Comparison of ENCODE assay signal across 25 cellular contexts in genomic region chr3:101603184-101603583, GRCh38. TPM values are rescaled to one million over a fixed set of nuclear protein-coding genes. Genes with fewer than 3 reads are reported as not detected.
DNase-seq lines count a peak whose midpoint lies in the region; ATAC-seq and TF ChIP-seq lines count a peak whose summit lies in the region.
"Had no signal": no experiment of that assay in that cellular context is flagged by ENCODE, and none has a peak within 500 bp of the region (broad histone marks: within the 10 kb centered on the region; RNA-seq: fewer than 3 reads in every experiment).

No MANE protein-coding gene starts in this region.

- no peaks in the 10 kb centered on the region for H3K27me3 Mint-ChIP-seq in activated CD4-positive, alpha-beta T cell treated with anti-CD3 and anti-CD28 coated beads, Interleukin-2, amount 10 ng/mL, durations not matched to agents 24 days and 14 days
- H3K27me3 Mint-ChIP-seq in neural crest cell (ENCODE audit: low read depth) = no peaks in the 10 kb centered on the region
- H3K27me3 Mint-ChIP-seq in stimulated activated naive B cell treated with anti-CD40 and anti-IgM and Interleukin-4, amounts not matched to agents 10 μg/mL and 1 μg/mL and 100 μg/mL, for 72 hours = no peaks in the 10 kb centered on the region
- H3K27me3 Mint-ChIP-seq: B cell; CD4-positive, alpha-beta T cell had no signal

- no peak for TF ChIP-seq CTCF in neural crest cell (conservative IDR thresholded peaks at IDR 0.05)

- H3K4me3 Mint-ChIP-seq in activated CD4-positive, alpha-beta T cell treated with anti-CD3 and anti-CD28 coated beads, Interleukin-2, amount 10 ng/mL, durations not matched to agents 24 days and 14 days = no peak overlapping the region
- H3K4me3 Mint-ChIP-seq in neural crest cell = no peak overlapping the region
- no peak overlapping the region for H3K4me3 Mint-ChIP-seq in stimulated activated effector memory CD8-positive, alpha-beta T cell treated with anti-CD3 and anti-CD28 coated beads, Interleukin-12 subunit alpha, Interleukin-12 subunit beta, amount 100 ng/mL, for 72 hours
- H3K4me3 Mint-ChIP-seq in stimulated activated naive B cell treated with anti-CD40 and anti-IgM and Interleukin-4, amounts not matched to agents 10 μg/mL and 1 μg/mL and 100 μg/mL, for 72 hours = no peak overlapping the region
- H3K4me3 Mint-ChIP-seq: B cell; CD4-positive, alpha-beta T cell; CD8-positive, alpha-beta T cell had no signal

- H3K4me1 Mint-ChIP-seq in activated CD4-positive, alpha-beta T cell treated with anti-CD3 and anti-CD28 coated beads, Interleukin-2, amount 10 ng/mL, durations not matched to agents 24 days and 14 days = peaks cover 3% of the 10 kb centered on the region
- H3K4me1 Mint-ChIP-seq in neural crest cell = no peaks in the 10 kb centered on the region
- H3K4me1 Mint-ChIP-seq in stimulated activated effector memory CD8-positive, alpha-beta T cell treated with anti-CD3 and anti-CD28 coated beads, Interleukin-12 subunit alpha, Interleukin-12 subunit beta, amount 100 ng/mL, for 72 hours = no peaks in the 10 kb centered on the region
- H3K4me1 Mint-ChIP-seq in stimulated activated naive B cell treated with anti-CD40 and anti-IgM and Interleukin-4, amounts not matched to agents 10 μg/mL and 1 μg/mL and 100 μg/mL, for 72 hours = no peaks in the 10 kb centered on the region
- H3K4me1 Mint-ChIP-seq: B cell had no signal

- peaks cover 3% of the 10 kb centered on the region for H3K9me3 Mint-ChIP-seq in activated CD4-positive, alpha-beta T cell treated with anti-CD3 and anti-CD28 coated beads, Interleukin-2, amount 10 ng/mL, durations not matched to agents 24 days and 14 days
- H3K9me3 Mint-ChIP-seq in neural crest cell = peaks cover 2% of the 10 kb centered on the region
- no peaks in the 10 kb centered on the region for H3K9me3 Mint-ChIP-seq in stimulated activated effector memory CD8-positive, alpha-beta T cell treated with anti-CD3 and anti-CD28 coated beads, Interleukin-12 subunit alpha, Interleukin-12 subunit beta, amount 100 ng/mL, for 72 hours
- no peaks in the 10 kb centered on the region for H3K9me3 Mint-ChIP-seq in stimulated activated naive B cell treated with anti-CD40 and anti-IgM and Interleukin-4, amounts not matched to agents 10 μg/mL and 1 μg/mL and 100 μg/mL, for 72 hours
- H3K9me3 Mint-ChIP-seq: CD4-positive, alpha-beta T cell; CD8-positive, alpha-beta T cell had no signal

- no peak overlapping the region for H3K27ac Mint-ChIP-seq in activated CD4-positive, alpha-beta T cell treated with anti-CD3 and anti-CD28 coated beads, Interleukin-2, amount 10 ng/mL, durations not matched to agents 24 days and 14 days
- H3K27ac Mint-ChIP-seq in neural crest cell (ENCODE audit: unreplicated experiment) = peak overlapping the region; percentile 65
- H3K27ac Mint-ChIP-seq in stimulated activated effector memory CD8-positive, alpha-beta T cell treated with anti-CD3 and anti-CD28 coated beads, Interleukin-12 subunit alpha, Interleukin-12 subunit beta, amount 100 ng/mL, for 72 hours = peak overlapping the region; percentile 10
- H3K27ac Mint-ChIP-seq in stimulated activated naive B cell treated with anti-CD40 and anti-IgM and Interleukin-4, amounts not matched to agents 10 μg/mL and 1 μg/mL and 100 μg/mL, for 72 hours = no peak overlapping the region
- H3K27ac Mint-ChIP-seq: B cell; CD4-positive, alpha-beta T cell; CD8-positive, alpha-beta T cell had no signal

- ATAC-seq in stimulated activated effector memory CD8-positive, alpha-beta T cell treated with anti-CD3 and anti-CD28 coated beads, Interleukin-12 subunit alpha, Interleukin-12 subunit beta, amount 100 ng/mL, for 72 hours = no peak
- no peak for ATAC-seq in GM21723 (IDR thresholded peaks at IDR 0.05; ENCODE audit: unreplicated experiment)
- ATAC-seq in stimulated activated naive B cell treated with anti-CD40 and anti-IgM and Interleukin-4, amounts not matched to agents 10 μg/mL and 1 μg/mL and 100 μg/mL, for 72 hours (replicated peaks) = no peak
- ATAC-seq: A549; CD8-positive, alpha-beta T cell; GM12878 had no signal

- H3K27ac ChIP-seq in epithelial cell of prostate = peak overlapping the region; percentile 84
- H3K27ac ChIP-seq: 22Rv1; A549; BLaER1 treated with 17β-estradiol and CSF1 and Interleukin-3, amounts not matched to agents 10 nM and 100 nM; C4-2B had no signal

- intact Hi-C loops in activated CD4-positive, alpha-beta T cell treated with anti-CD3 and anti-CD28 coated beads, Interleukin-2, amount 10 ng/mL, durations not matched to agents 24 days and 14 days (cut with micrococcal nuclease) = no loop called here

- peak; percentile 33 for DNase-seq in activated CD4-positive, alpha-beta T cell treated with anti-CD3 and anti-CD28 coated beads, Interleukin-2, amount 10 ng/mL, durations not matched to agents 24 days and 14 days
- DNase-seq in activated CD4-positive, alpha-beta T cell treated with anti-CD3 and anti-CD28 coated beads for 1 hour = no peak
- DNase-seq in epithelial cell of prostate (ENCODE audit: low read depth, low spot score) (no peak), neural crest cell (ENCODE audit: low read depth, low spot score) (no peak), DMS 273 treated with DMSO at 0.1 percent for 48 hours (lab: John Stamatoyannopoulos, UW) (no peak)
- no peak for DNase-seq in stimulated activated effector memory CD8-positive, alpha-beta T cell treated with anti-CD3 and anti-CD28 coated beads, Interleukin-12 subunit alpha, Interleukin-12 subunit beta, amount 100 ng/mL, for 72 hours (ENCODE audit: low spot score in 2 of 2)
- DNase-seq in stimulated activated naive B cell treated with anti-CD40 and anti-IgM and Interleukin-4, amounts not matched to agents 10 μg/mL and 1 μg/mL and 100 μg/mL, for 72 hours = no peak
- DNase-seq: AML-193; Caco-2; Calu3; CD4-positive, alpha-beta T cell; CD8-positive, alpha-beta T cell; DMS153; DMS53; DMS79; DND-41; EL; GDM1 had no signal

- peaks cover 14% of the 10 kb centered on the region for H3K36me3 Mint-ChIP-seq in activated CD4-positive, alpha-beta T cell treated with anti-CD3 and anti-CD28 coated beads, Interleukin-2, amount 10 ng/mL, durations not matched to agents 24 days and 14 days (ENCODE audit: low read depth)
- H3K36me3 Mint-ChIP-seq in neural crest cell (ENCODE audit: low read depth) = peaks cover 2% of the 10 kb centered on the region
- no peaks in the 10 kb centered on the region for H3K36me3 Mint-ChIP-seq in stimulated activated effector memory CD8-positive, alpha-beta T cell treated with anti-CD3 and anti-CD28 coated beads, Interleukin-12 subunit alpha, Interleukin-12 subunit beta, amount 100 ng/mL, for 72 hours
- H3K36me3 Mint-ChIP-seq in stimulated activated naive B cell treated with anti-CD40 and anti-IgM and Interleukin-4, amounts not matched to agents 10 μg/mL and 1 μg/mL and 100 μg/mL, for 72 hours = peaks cover 7 to 28% of the 10 kb centered on the region in 2 donors
- H3K36me3 Mint-ChIP-seq: CD8-positive, alpha-beta T cell had no signal

RNA-seq across cellular contexts. Expression of gene PCNP, which starts 29.2 kb away (rescaled TPM):
- 190 and 205 TPM in 2 replicates for total RNA-seq in activated CD4-positive, alpha-beta T cell treated with anti-CD3 and anti-CD28 coated beads, Interleukin-2, amount 10 ng/mL, durations not matched to agents 24 days and 14 days
- total RNA-seq in neural crest cell = 153 and 167 TPM in 2 replicates

RNA-seq across cellular contexts. Expression of gene TRMT10C, which starts 41.5 kb away (rescaled TPM):
- 58.3 and 59.9 TPM in 2 replicates for total RNA-seq in activated CD4-positive, alpha-beta T cell treated with anti-CD3 and anti-CD28 coated beads, Interleukin-2, amount 10 ng/mL, durations not matched to agents 24 days and 14 days
- total RNA-seq in neural crest cell = 28.9 and 31.0 TPM in 2 replicates

Comparison
In these comparisons a context has a peak if more than half of its experiments do, and no peak if none do; other contexts are left out.
1. H3K27ac Mint-ChIP-seq: peak in neural crest cell (single experiment) and stimulated activated effector memory CD8-positive, alpha-beta T cell treated with anti-CD3 and anti-CD28 coated beads, Interleukin-12 subunit alpha, Interleukin-12 subunit beta, amount 100 ng/mL, for 72 hours (single experiment); none in activated CD4-positive, alpha-beta T cell treated with anti-CD3 and anti-CD28 coated beads, Interleukin-2, amount 10 ng/mL, durations not matched to agents 24 days and 14 days (single experiment) and stimulated activated naive B cell treated with anti-CD40 and anti-IgM and Interleukin-4, amounts not matched to agents 10 μg/mL and 1 μg/mL and 100 μg/mL, for 72 hours (single experiment).